22 cellular contexts compared by ENCODE assay signal in the genomic region with DNA sequence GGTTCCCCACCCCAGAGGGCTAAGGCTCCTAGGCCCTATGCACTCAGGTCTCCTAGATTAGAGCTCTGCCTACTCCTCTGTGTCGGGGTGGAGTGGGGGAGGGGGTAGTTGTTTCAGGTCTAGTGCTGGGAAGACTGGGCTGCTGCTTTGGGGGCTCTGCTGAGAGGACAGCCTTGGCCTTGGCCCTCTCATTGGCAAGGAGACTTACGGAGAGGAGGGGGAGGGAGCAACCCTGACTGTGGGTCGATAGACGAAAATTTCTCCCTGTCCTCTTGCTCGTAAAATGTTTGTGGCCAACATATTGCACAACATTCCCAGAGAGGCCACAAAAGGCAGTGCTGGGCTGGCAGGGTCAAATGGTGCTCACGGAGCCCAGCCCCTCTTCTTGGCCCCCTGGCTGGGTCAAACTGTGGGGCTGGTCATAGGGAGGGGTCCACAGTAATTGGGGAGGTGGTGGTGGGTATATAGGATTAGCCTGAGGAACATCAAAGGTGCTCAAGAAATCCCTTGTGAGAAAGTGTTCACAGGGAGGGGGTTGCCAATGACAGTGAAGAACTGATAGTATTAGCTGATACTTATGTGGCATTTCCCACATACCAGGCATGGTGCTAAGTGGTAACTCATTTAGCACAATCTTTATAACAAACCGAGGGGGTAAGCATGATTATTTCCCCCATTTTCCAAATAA. TPM values are rescaled to one million over a fixed set of nuclear protein-coding genes. Genes with fewer than 3 reads are reported as not detected.
DNase-seq lines count a peak whose midpoint lies in the region; ATAC-seq, FAIRE-seq and TF ChIP-seq lines count a peak whose summit lies in the region.
"Had no signal": no experiment of that assay in that cellular context is flagged by ENCODE, and none has a peak within 500 bp of the region (broad histone marks: within the 10 kb centered on the region; RNA-seq: fewer than 3 reads in every experiment).

No MANE protein-coding gene starts in this region.

- H3K4me3 ChIP-seq in RWPE2 (ENCODE audit: severe bottlenecking) (no peak overlapping the region), HepG2 (replicated peaks in 1 of 3; ENCODE audit: insufficient read depth in 1 of 3, low read depth in 2 of 3, low read length in 3 of 3) (no peak overlapping the region)
- H3K4me3 ChIP-seq: skin epidermis, thoracic aorta had no signal

- no peak for TF ChIP-seq CTCF in RWPE2 (IDR thresholded peaks at IDR 0.05; ENCODE audit: poor library complexity, severe bottlenecking)
- no peak for TF ChIP-seq CTCF in HepG2 (CRISPR knock-in tag; IDR thresholded peaks at IDR 0.05)

- POLR2A ChIA-PET in HepG2 (lab: Yijun Ruan, JAX), result no interaction called here

- no peaks in the 10 kb centered on the region for H3K79me2 ChIP-seq in HepG2 (ENCODE audit: insufficient read depth, low read length)

- no peak overlapping the region for H3K9ac ChIP-seq in HepG2 (ENCODE audit: insufficient read depth, low read depth, low read length)
- H3K9ac ChIP-seq: SK-N-SH had no signal

- no peak for TF ChIP-seq RAD21 in HepG2 (CRISPR knock-in tag; IDR thresholded peaks at IDR 0.05)

- no TSS peak for BruUV-seq in HepG2 (replicated peaks; lab: Mats Ljungman, UMichigan)

- FAIRE-seq in HepG2 (lab: Jason Lieb, UNC), result no peak
- FAIRE-seq: D721Med, H54 had no signal

- no peak for TF ChIP-seq POLR2A in HepG2 (IDR thresholded peaks at IDR 0.05; ENCODE audit: insufficient read depth in 1 of 2, low read depth in 2 of 2, low read length in 2 of 2)

- no peak for TF ChIP-seq EP300 in HepG2 (IDR thresholded peaks at IDR 0.05; ENCODE audit: low read depth in 2 of 2, low read length in 2 of 2)
- TF ChIP-seq EP300 in HepG2 (CRISPR knock-in tag; IDR thresholded peaks at IDR 0.05; ENCODE audit: borderline replicate concordance), result no peak

- H3K9me3 ChIP-seq in RWPE2 (ENCODE audit: severe bottlenecking) (no peaks in the 10 kb centered on the region), HepG2 (ENCODE audit: low read length) (no peaks in the 10 kb centered on the region)
- H3K9me3 ChIP-seq: SK-N-SH, thoracic aorta had no signal

- intact Hi-C loops in HepG2 (cut with micrococcal nuclease; ENCODE audit: unreplicated experiment), result no loop called here

- CTCF ChIA-PET in HepG2 (lab: Yijun Ruan, JAX; ENCODE audit: low intra/inter-chr PET ratio, low total read pairs), result interaction anchor here (0.7 kb wide), 1 partner anchor 46 kb away, joined by 3 read pairs; no protein-coding TSS in a partner anchor

- H4K20me1 ChIP-seq in HepG2 (ENCODE audit: insufficient read depth, low read length), result no peaks in the 10 kb centered on the region

- DNase-seq in AML-193 (lab: John Stamatoyannopoulos, UW) (peak; percentile 11 to 25), HuH-7 (ENCODE audit: low spot score) (peak; percentile 92), RWPE2 (ENCODE audit: low spot score) (peak; percentile 29), HepG2 (ENCODE audit: low spot score) (no peak), NCI-H2171 treated with DMSO at 0.1 percent for 48 hours (lab: John Stamatoyannopoulos, UW) (no peak)
- DNase-seq: activated CD4-positive, alpha-beta T cell treated with anti-CD3 and anti-CD28 coated beads, Interleukin-2, amount 50 U/mL, for 48 hours; activated T-cell treated with anti-CD3 and anti-CD28 coated beads, Interleukin-2, amount 50 U/mL, for 1 hour; cortex of kidney; GDM1; NCI-H187 treated with DMSO at 0.1 percent for 48 hours; NCI-H510A treated with DMSO at 0.1 percent for 48 hours; SK-N-SH had no signal

- H3K4me1 ChIP-seq in RWPE2 (ENCODE audit: insufficient read depth, poor library complexity, severe bottlenecking) (no peaks in the 10 kb centered on the region), HepG2 (ENCODE audit: insufficient read depth, low read length) (peaks cover 27% of the 10 kb centered on the region; the same call in 1 of the 2 replicates)

- H3K27me3 ChIP-seq in RWPE2 (ENCODE audit: insufficient read depth, poor library complexity, severe bottlenecking), result peaks cover 13% of the 10 kb centered on the region
- H3K27me3 ChIP-seq in HepG2 (ENCODE audit: control insufficient read depth in 1 of 2, insufficient read depth in 2 of 2, low read length in 2 of 2), result peaks cover 7 to 42% of the 10 kb centered on the region in 2 experiments; a peak in 4 of 5 replicates

- 1% methylated on average over 7 of the region's 7 CpGs for whole genome bisulfite sequencing in HepG2 (ENCODE audit: low lambda C conversion rate)

- in situ Hi-C loops in HepG2 (cut with HindIII; ENCODE audit: extremely low pct_ligation_motif_present, low pct_unique_long_range_greater_than_20kb), result no loop called here

- no peak overlapping the region for H3K27ac ChIP-seq in RWPE2 (ENCODE audit: poor library complexity, severe bottlenecking)
- H3K27ac ChIP-seq in HepG2 (ENCODE audit: extremely low read length, insufficient read depth, low read length), result no peak overlapping the region
- H3K27ac ChIP-seq: skin epidermis, thoracic aorta had no signal

- no peak for ATAC-seq in RWPE2 (ENCODE audit: low read depth)
- ATAC-seq in HepG2, result no peak
- no peak for ATAC-seq in HG03175 (IDR thresholded peaks at IDR 0.05; ENCODE audit: unreplicated experiment)
- ATAC-seq in HG03439 (IDR thresholded peaks at IDR 0.05; ENCODE audit: unreplicated experiment), result no peak
- ATAC-seq in GM18858 (IDR thresholded peaks at IDR 0.05; ENCODE audit: unreplicated experiment), result no peak

- H3K36me3 ChIP-seq in RWPE2 (ENCODE audit: low read depth), result no peaks in the 10 kb centered on the region
- no peaks in the 10 kb centered on the region for H3K36me3 ChIP-seq in HepG2 (replicated peaks in 1 of 2; ENCODE audit: control insufficient read depth in 1 of 2, insufficient read depth in 2 of 2, low read length in 2 of 2)
- H3K36me3 ChIP-seq: thoracic aorta had no signal

- no peak overlapping the region for H2AFZ ChIP-seq in HepG2 (ENCODE audit: low read length)

- no peak overlapping the region for H3K4me2 ChIP-seq in HepG2 (ENCODE audit: low read depth, low read length)
- H3K4me2 ChIP-seq: SK-N-SH had no signal

TF ChIP-seq in HepG2, 621 proteins besides CTCF, POLR2A, EP300 and RAD21:
- TF ChIP-seq BCL6 (CRISPR knock-in tag; IDR thresholded peaks at IDR 0.05), result peak; percentile 41; the same call in 1 of the 2 replicates
- TF ChIP-seq ZNF281 (CRISPR knock-in tag; IDR thresholded peaks at IDR 0.05; ENCODE audit: borderline replicate concordance), result 0 out of 2 replicates have a peak, but pooled peaks have one; percentile 38
- TF ChIP-seq ZNF546 (CRISPR knock-in tag; conservative IDR thresholded peaks at IDR 0.05), result no peak
- TF ChIP-seq CEBPB (IDR thresholded peaks at IDR 0.05; ENCODE audit: borderline replicate concordance, low read depth, low read length), result peak; percentile 94
- TF ChIP-seq ZNF562 (CRISPR knock-in tag; IDR thresholded peaks at IDR 0.05; ENCODE audit: borderline replicate concordance), result no peak
- TF ChIP-seq CEBPG (CRISPR knock-in tag; IDR thresholded peaks at IDR 0.05), result peak; percentile 74
- no peak for TF ChIP-seq YEATS4 (CRISPR knock-in tag; IDR thresholded peaks at IDR 0.05; ENCODE audit: borderline replicate concordance)

RNA-seq across cellular contexts. Expression of gene DMBX1, which starts 8.5 kb away (rescaled TPM):
- total RNA-seq in HepG2 (2016; rRNA removed; fragmentation: Illumina TruSeq; extraction: Trizol), result not detected in 2 replicates
- total RNA-seq in HepG2 (2016; cell fraction: cytosol; rRNA removed; fragmentation: Illumina TruSeq; extraction: Trizol; ENCODE audit: low read depth), result not detected in 2 replicates
- not detected in 2 replicates for total RNA-seq in HepG2 (2016; cell fraction: insoluble cytoplasmic fraction; rRNA removed; fragmentation: Illumina TruSeq; extraction: Trizol)
- not detected in 2 replicates for total RNA-seq in HepG2 (2016; cell fraction: membrane; rRNA removed; fragmentation: Illumina TruSeq; extraction: Trizol)
- total RNA-seq in HepG2 (2016; cell fraction: nucleus; rRNA removed; fragmentation: Illumina TruSeq; extraction: Trizol), result not detected in 2 replicates
- not detected in 2 replicates for polyA plus RNA-seq in HepG2 (2011; rRNA removed)
- not detected in 2 replicates for polyA plus RNA-seq in HepG2 (2011; cell fraction: cytosol; rRNA removed)
- polyA plus RNA-seq in HepG2 (2011; cell fraction: nucleus; rRNA removed), result not detected in 2 replicates
- polyA plus RNA-seq in HepG2 (2012), result not detected in 2 replicates
- not detected in 2 replicates for polyA plus RNA-seq in HepG2 (2016; cell fraction: cytosol; fragmentation: Illumina TruSeq; extraction: Trizol; ENCODE audit: low read depth)
- not detected in 2 replicates for polyA plus RNA-seq in HepG2 (2016; cell fraction: insoluble cytoplasmic fraction; fragmentation: Illumina TruSeq; extraction: Trizol; ENCODE audit: low read depth)
- polyA plus RNA-seq in HepG2 (2016; cell fraction: membrane; fragmentation: Illumina TruSeq; extraction: Trizol; ENCODE audit: low read depth), result not detected in 2 replicates
- polyA plus RNA-seq in HepG2 (2016; cell fraction: nucleus; fragmentation: Illumina TruSeq; extraction: Trizol; ENCODE audit: insufficient read depth, low read depth), result not detected in 2 replicates
- 1.9 TPM in 1 of 2 replicates, not detected in the other for polyA minus RNA-seq in HepG2 (2011; rRNA and poly(A)+ RNA removed; ENCODE audit: low replicate concordance)
- not detected in 2 replicates for polyA minus RNA-seq in HepG2 (2011; cell fraction: cytosol; rRNA and poly(A)+ RNA removed)
- not detected in 2 replicates for polyA minus RNA-seq in HepG2 (2011; cell fraction: nucleus; rRNA and poly(A)+ RNA removed)
- total RNA-seq: epithelial cell of proximal tubule, liver, omental fat pad, thoracic aorta had no signal
- polyA plus RNA-seq: liver, SK-N-SH had no signal

Comparison
In these comparisons a context has a peak if more than half of its experiments do, and no peak if none do; other contexts are left out.
1. DNase-seq: peak in AML-193 (2 of 2), HuH-7 (single experiment) and RWPE2 (single experiment); none in HepG2 (single experiment) and NCI-H2171 treated with DMSO at 0.1 percent for 48 hours (single experiment).